In genomic region chr2:26469092-26469710, GRCh38 we compare ENCODE assay signal across 9 cellular contexts. TPM values are rescaled to one million over a fixed set of nuclear protein-coding genes. Genes with fewer than 3 reads are reported as not detected.
DNase-seq lines count a peak whose midpoint lies in the region; ATAC-seq, FAIRE-seq and TF ChIP-seq lines count a peak whose summit lies in the region.
"Had no signal": no experiment of that assay in that cellular context is flagged by ENCODE, and none has a peak within 500 bp of the region (broad histone marks: within the 10 kb centered on the region; RNA-seq: fewer than 3 reads in every experiment).

No MANE protein-coding gene starts in this region.

- no peaks in the 10 kb centered on the region for H3K4me1 Mint-ChIP-seq in activated CD8-positive, alpha-beta T cell treated with anti-CD3 and anti-CD28 coated beads, Interleukin-2, amount 10 ng/mL, durations not matched to agents 7 days and 5 days (ENCODE audit: low read depth)
- H3K4me1 Mint-ChIP-seq: naive B cell had no signal

- no peaks in the 10 kb centered on the region for H3K27me3 ChIP-seq in small intestine (ENCODE audit: control insufficient read depth in 2 of 2, insufficient read depth in 2 of 2, low read length in 2 of 2)

- no peak overlapping the region for H3K4me3 ChIP-seq in AG04449 (ENCODE audit: low read depth, low read length)
- H3K4me3 ChIP-seq in GM12875 (ENCODE audit: low read depth, low read length) = no peak overlapping the region
- no peak overlapping the region for H3K4me3 ChIP-seq in fibroblast of pulmonary artery (replicated peaks; ENCODE audit: low read depth, low read length)
- H3K4me3 ChIP-seq in small intestine (ENCODE audit: low read depth in 1 of 2, low read length in 2 of 2) = no peak overlapping the region

- H3K4me1 ChIP-seq in small intestine (ENCODE audit: control insufficient read depth in 2 of 2, insufficient read depth in 1 of 2, low read depth in 1 of 2, low read length in 1 of 2) = no peaks in the 10 kb centered on the region

- H3K27ac Mint-ChIP-seq in activated CD8-positive, alpha-beta T cell treated with anti-CD3 and anti-CD28 coated beads, Interleukin-2, amount 10 ng/mL, durations not matched to agents 7 days and 5 days = peak overlapping the region; percentile 5
- H3K27ac Mint-ChIP-seq: naive B cell had no signal

- peaks cover 29% of the 10 kb centered on the region for H3K36me3 Mint-ChIP-seq in activated CD8-positive, alpha-beta T cell treated with anti-CD3 and anti-CD28 coated beads, Interleukin-2, amount 10 ng/mL, durations not matched to agents 7 days and 5 days (ENCODE audit: low read depth)

- peaks cover 3% of the 10 kb centered on the region for H3K9me3 Mint-ChIP-seq in activated CD8-positive, alpha-beta T cell treated with anti-CD3 and anti-CD28 coated beads, Interleukin-2, amount 10 ng/mL, durations not matched to agents 7 days and 5 days (ENCODE audit: insufficient read depth)

- H3K27me3 Mint-ChIP-seq in activated CD8-positive, alpha-beta T cell treated with anti-CD3 and anti-CD28 coated beads, Interleukin-2, amount 10 ng/mL, durations not matched to agents 7 days and 5 days (ENCODE audit: low read depth) = no peaks in the 10 kb centered on the region

- TF ChIP-seq CTCF in AG04449 (IDR thresholded peaks at IDR 0.05; ENCODE audit: insufficient read depth, low read length, missing control alignments) (peak; percentile 46), GM12875 (IDR thresholded peaks at IDR 0.05; ENCODE audit: borderline replicate concordance, insufficient read depth, low read depth, low read length) (peak; percentile 83), fibroblast of pulmonary artery (IDR thresholded peaks at IDR 0.05; ENCODE audit: low read length, missing control alignments) (peak; percentile 65)

- H3K4me3 Mint-ChIP-seq in activated CD8-positive, alpha-beta T cell treated with anti-CD3 and anti-CD28 coated beads, Interleukin-2, amount 10 ng/mL, durations not matched to agents 7 days and 5 days = no peak overlapping the region
- H3K4me3 Mint-ChIP-seq: naive B cell had no signal

- WGBS in small intestine, 3 donors = 4 to 14% (median 5%) methylated on average over 5 of the region's 5 CpGs

- H3K27ac ChIP-seq in small intestine (ENCODE audit: low read depth in 1 of 2, low read length in 1 of 2) = no peak overlapping the region

- CTCF ChIA-PET in AG04449 (lab: Yijun Ruan, JAX) = interaction anchor here (0.7 to 3.1 kb wide), 10 partner anchors 9 to 285 kb away, joined by 3 to 12 read pairs (median 3); partner anchors contain the start of gene OTOF
- CTCF ChIA-PET in activated CD8-positive, alpha-beta T cell treated with anti-CD3 and anti-CD28 coated beads, Interleukin-2, amount 10 ng/mL, durations not matched to agents 7 days and 5 days (lab: Charles Lee) = interaction anchor here (0.8 to 2.4 kb wide), 12 partner anchors 9 to 234 kb away, joined by 3 to 7 read pairs (median 4); partner anchors contain the start of genes ADGRF3, HADHA, HADHB and OTOF

- intact Hi-C loops in sciatic nerve (cut with DNase I) = loop anchor here (10.0 kb wide), 1 partner anchor 114 kb away; no protein-coding TSS in a partner anchor

- H3K9me3 ChIP-seq in small intestine (ENCODE audit: control insufficient read depth, low read depth) = no peaks in the 10 kb centered on the region

- DNase-seq in AG04449 (ENCODE audit: low read depth, low spot score) = no peak
- peak; percentile 6 for DNase-seq in NCI-H345 treated with DMSO at 0.1 percent for 48 hours (lab: John Stamatoyannopoulos, UW; ENCODE audit: unreplicated experiment)
- peak; percentile 82 for DNase-seq in activated CD8-positive, alpha-beta T cell treated with anti-CD3 and anti-CD28 coated beads, Interleukin-2, amount 10 ng/mL, durations not matched to agents 7 days and 5 days
- peak; percentile 69 for DNase-seq in fibroblast of pulmonary artery (ENCODE audit: low read depth)
- peak; percentile 82 for DNase-seq in small intestine
- DNase-seq in sciatic nerve (ENCODE audit: low spot score) = no peak
- DNase-seq: naive B cell had no signal

- no peak for FAIRE-seq in small intestine (lab: Jason Lieb, UNC)

- H3K36me3 ChIP-seq in small intestine (ENCODE audit: control insufficient read depth in 2 of 2, insufficient read depth in 2 of 2, low read length in 2 of 2) = no peaks in the 10 kb centered on the region

- POLR2A ChIA-PET in AG04449 (lab: Yijun Ruan, JAX) = no interaction called here
- POLR2A ChIA-PET in activated CD8-positive, alpha-beta T cell treated with anti-CD3 and anti-CD28 coated beads, Interleukin-2, amount 10 ng/mL, durations not matched to agents 7 days and 5 days (lab: Charles Lee) = interaction anchor here (0.6 kb wide), 1 partner anchor 20 kb away, joined by 3 read pairs; no protein-coding TSS in a partner anchor

- peak; percentile 43 for ATAC-seq in activated CD8-positive, alpha-beta T cell treated with anti-CD3 and anti-CD28 coated beads, Interleukin-2, amount 10 ng/mL, durations not matched to agents 7 days and 5 days
- no peak for ATAC-seq in HG03521 (IDR thresholded peaks at IDR 0.05; ENCODE audit: unreplicated experiment)
- ATAC-seq in sciatic nerve = no peak

RNA-seq across cellular contexts. Expression of gene OTOF, which starts 8.7 kb away (rescaled TPM):
- 10 to 100 TPM; 17.2 to 19.9 TPM for total RNA-seq in activated CD8-positive, alpha-beta T cell treated with anti-CD3 and anti-CD28 coated beads, Interleukin-2, amount 10 ng/mL, durations not matched to agents 7 days and 5 days
- polyA plus RNA-seq in small intestine = under 1 TPM; 0.22 to 0.66 (median 0.27) TPM
- 0.13 TPM for total RNA-seq in sciatic nerve

Comparison
In these comparisons a context has a peak if more than half of its experiments do, and no peak if none do; other contexts are left out.
1. DNase-seq: peak in NCI-H345 treated with DMSO at 0.1 percent for 48 hours (single experiment), activated CD8-positive, alpha-beta T cell treated with anti-CD3 and anti-CD28 coated beads, Interleukin-2, amount 10 ng/mL, durations not matched to agents 7 days and 5 days (single experiment), fibroblast of pulmonary artery (single experiment) and small intestine (single experiment); none in AG04449 (single experiment) and sciatic nerve (single experiment).
2. RNA of gene OTOF, which starts 8.7 kb away (total RNA-seq): 17.2 to 19.9 TPM in activated CD8-positive, alpha-beta T cell treated with anti-CD3 and anti-CD28 coated beads, Interleukin-2, amount 10 ng/mL, durations not matched to agents 7 days and 5 days; 0.13 TPM in sciatic nerve (single experiment); every median in the first group is over 10 times any median in the second.
3. Peak in every context shown above with its lines, with median percentiles within 50 percentile points of each other: CTCF ChIP-seq.